ENCODE assay signal across 9 cellular contexts in genomic region chr1:32273389-32274208, GRCh38. TPM values are rescaled to one million over a fixed set of nuclear protein-coding genes. Genes with fewer than 3 reads are reported as not detected.
DNase-seq lines count a peak whose midpoint lies in the region; ATAC-seq, FAIRE-seq and TF ChIP-seq lines count a peak whose summit lies in the region.
"Had no signal": no experiment of that assay in that cellular context is flagged by ENCODE, and none has a peak within 500 bp of the region (broad histone marks: within the 10 kb centered on the region; RNA-seq: fewer than 3 reads in every experiment).

No MANE protein-coding gene starts in this region.

- no peak overlapping the region; a peak in 1 of 4 replicates for H3K9ac ChIP-seq in K562 (ENCODE audit: insufficient read depth in 1 of 2, low read depth in 2 of 2, low read length in 2 of 2)

- peak overlapping the region; percentile 73 to 96 (median 92) for H3K27ac Mint-ChIP-seq in IgD-negative memory B cell
- H3K27ac Mint-ChIP-seq in T-helper 1 cell treated with Interleukin-12 subunit alpha and Interleukin-12 subunit beta and Interleukin-4 antibody, amounts not matched to agents 30 μg/mL and 1 μg/mL, for 36 hours: peak overlapping the region; percentile 86

- H3K79me2 ChIP-seq in K562 (ENCODE audit: control insufficient read depth, insufficient read depth, low read length): no peaks in the 10 kb centered on the region

- no peak overlapping the region for H3K27ac ChIP-seq in K562 (ENCODE audit: extremely low read depth, low read depth, low read length)

- H3K4me1 ChIP-seq in K562 (replicated peaks in 1 of 2; ENCODE audit: control insufficient read depth in 2 of 2, insufficient read depth in 2 of 2, low read length in 2 of 2): peaks cover 8 to 34% of the 10 kb centered on the region in 2 experiments; a peak in 4 of 5 replicates

- intact Hi-C loops in K562 (cut with micrococcal nuclease) (no loop called here), head of caudate nucleus (cut with DNase I) (no loop called here)

- TF ChIP-seq EP300 in K562 (IDR thresholded peaks at IDR 0.05; ENCODE audit: low read length): no peak

- no peaks in the 10 kb centered on the region for H3K9me3 ChIP-seq in K562 (replicated peaks; ENCODE audit: control insufficient read depth, insufficient read depth, low read depth, low read length)

- H2AFZ ChIP-seq in K562 (ENCODE audit: low read depth, low read length): 0 out of 2 replicates have a peak overlapping the region, but pooled peaks have one; percentile 7

- ATAC-seq in K562 (peak; percentile 69), HG03159 (IDR thresholded peaks at IDR 0.05; ENCODE audit: unreplicated experiment) (no peak), HG03571 (IDR thresholded peaks at IDR 0.05; ENCODE audit: unreplicated experiment) (no peak)

- DNase-seq in K562 (ENCODE audit: extremely low read depth in 1 of 4, low spot score in 3 of 4) (peak in 3 of 4 experiments; percentile 38 to 70 (median 69)), NCI-H2171 (lab: John Stamatoyannopoulos, UW) (no peak), head of caudate nucleus (no peak)
- peak; percentile 62 to 81 for DNase-seq in stimulated activated CD4-positive, alpha-beta T cell treated with anti-CD3 and anti-CD28 coated beads, Interleukin-1b, Interleukin-23, amount 100 ng/mL, for 4 hours (ENCODE audit: low read depth in 2 of 2)

- no peak for TF ChIP-seq POLR2A in K562 (conservative IDR thresholded peaks at IDR 0.05)

- H3K36me3 ChIP-seq in K562 (ENCODE audit: control insufficient read depth, insufficient read depth, low read length): no peaks in the 10 kb centered on the region

- no TSS peak for BruUV-seq in K562 (replicated peaks; lab: Mats Ljungman, UMichigan)

- WGBS in K562 (ENCODE audit: insufficient coverage, low coverage, missing lambda C conversion rate): 14% methylated on average over 10 of the region's 10 CpGs

- peaks cover 4% of the 10 kb centered on the region for H3K27me3 Mint-ChIP-seq in IgD-negative memory B cell
- no peaks in the 10 kb centered on the region for H3K27me3 Mint-ChIP-seq in T-helper 1 cell treated with Interleukin-12 subunit alpha and Interleukin-12 subunit beta and Interleukin-4 antibody, amounts not matched to agents 30 μg/mL and 1 μg/mL, for 36 hours (ENCODE audit: low read depth)

- H3K4me3 ChIP-seq in K562: no peak overlapping the region

- H3K4me2 ChIP-seq in K562 (ENCODE audit: insufficient read depth, low read length): no peak overlapping the region

- H3K9me3 Mint-ChIP-seq in IgD-negative memory B cell: no peaks in the 10 kb centered on the region
- no peaks in the 10 kb centered on the region for H3K9me3 Mint-ChIP-seq in T-helper 1 cell treated with Interleukin-12 subunit alpha and Interleukin-12 subunit beta and Interleukin-4 antibody, amounts not matched to agents 30 μg/mL and 1 μg/mL, for 36 hours

- H3K36me3 Mint-ChIP-seq in IgD-negative memory B cell: peaks cover 4% of the 10 kb centered on the region
- H3K36me3 Mint-ChIP-seq in T-helper 1 cell treated with Interleukin-12 subunit alpha and Interleukin-12 subunit beta and Interleukin-4 antibody, amounts not matched to agents 30 μg/mL and 1 μg/mL, for 36 hours (ENCODE audit: low read depth): peaks cover 50% of the 10 kb centered on the region

- TF ChIP-seq RAD21 in K562 (CRISPR knock-in tag; conservative IDR thresholded peaks at IDR 0.05 in 1 of 2, IDR thresholded peaks at IDR 0.05 in 1 of 2): no peak

- CTCF ChIA-PET in K562 (lab: Yijun Ruan, JAX; ENCODE audit: low intra/inter-chr PET ratio): no interaction called here

- peak overlapping the region in 3 of 4 donors; percentile 21 to 90 (median 81) for H3K4me3 Mint-ChIP-seq in IgD-negative memory B cell
- H3K4me3 Mint-ChIP-seq in T-helper 1 cell treated with Interleukin-12 subunit alpha and Interleukin-12 subunit beta and Interleukin-4 antibody, amounts not matched to agents 30 μg/mL and 1 μg/mL, for 36 hours: peak overlapping the region; percentile 58

- peaks cover 0 to 13% of the 10 kb centered on the region in 2 experiments; a peak in 2 of 5 replicates for H3K27me3 ChIP-seq in K562 (ENCODE audit: control insufficient read depth in 2 of 2, insufficient read depth in 2 of 2, low read length in 2 of 2)

- POLR2A ChIA-PET in K562 (lab: Yijun Ruan, JAX): interaction anchor here (0.6 to 0.9 kb wide), 2 partner anchors 13 to 91 kb away, joined by 3 read pairs; no protein-coding TSS in a partner anchor

- H3K9me1 ChIP-seq in K562 (ENCODE audit: control insufficient read depth, insufficient read depth, low read length): no peaks in the 10 kb centered on the region

- no peak for TF ChIP-seq CTCF in K562 (IDR thresholded peaks at IDR 0.05 in 2 of 3, conservative IDR thresholded peaks at IDR 0.05 in 1 of 3; ENCODE audit: insufficient read depth in 2 of 3, low read depth in 1 of 3, low read length in 3 of 3)

- FAIRE-seq in K562 (lab: Jason Lieb, UNC): no peak

- peaks cover 10 to 20% (median 19%) of the 10 kb centered on the region in 3 donors for H3K4me1 Mint-ChIP-seq in IgD-negative memory B cell
- peaks cover 46% of the 10 kb centered on the region for H3K4me1 Mint-ChIP-seq in T-helper 1 cell treated with Interleukin-12 subunit alpha and Interleukin-12 subunit beta and Interleukin-4 antibody, amounts not matched to agents 30 μg/mL and 1 μg/mL, for 36 hours (ENCODE audit: low read depth)

- no peaks in the 10 kb centered on the region for H4K20me1 ChIP-seq in K562 (replicated peaks; ENCODE audit: control insufficient read depth, insufficient read depth, low read length)

- in situ Hi-C loops in K562 (cut with MboI): no loop called here

RNA-seq across cellular contexts. Expression of gene HDAC1, which starts 18.3 kb away (rescaled TPM):
- 183 TPM for polyA plus RNA-seq in IgD-negative memory B cell
- 321 and 515 TPM in 2 replicates for total RNA-seq in K562 (2011; cell fraction: chromatin; rRNA removed; ENCODE audit: low replicate concordance)
- 309 and 314 TPM in 2 replicates for total RNA-seq in K562 (2011; cell fraction: nucleolus; rRNA removed)
- total RNA-seq in K562 (2011; cell fraction: nucleoplasm; rRNA removed): 269 and 306 TPM in 2 replicates
- 169 and 182 TPM in 2 replicates for total RNA-seq in K562 (2014; rRNA removed)
- total RNA-seq in K562 (2014; rRNA removed; fragmentation: Illumina TruSeq; extraction: Trizol): 193 and 197 TPM in 2 replicates
- 169 and 180 TPM in 2 replicates for total RNA-seq in K562 (2015; rRNA removed; fragmentation: Illumina TruSeq; extraction: Trizol)
- total RNA-seq in K562 (2021): 182 and 185 TPM in 2 replicates
- polyA plus RNA-seq in K562 (2011; rRNA removed): 384 and 397 TPM in 2 replicates
- 176 and 327 TPM in 2 replicates for polyA plus RNA-seq in K562 (2011; cell fraction: cytosol; rRNA removed)
- polyA plus RNA-seq in K562 (2011; cell fraction: nucleus; rRNA removed): 496 and 637 TPM in 2 replicates
- 225 and 429 TPM in 2 replicates for polyA plus RNA-seq in K562 (2012)
- 213 and 224 TPM in 2 replicates for polyA plus RNA-seq in K562 (2014; fragmentation: Illumina TruSeq; extraction: Trizol)
- 100 to 1,000 TPM; 183 to 205 TPM for polyA plus RNA-seq in K562 (2014; fragmentation: Nextera tagmentation; extraction: Ambion mirVana)
- polyA plus RNA-seq in K562 (2014; rRNA removed): 210 and 239 TPM in 2 replicates
- polyA minus RNA-seq in K562 (2011; rRNA and poly(A)+ RNA removed): 318 and 361 TPM in 2 replicates
- 89.8 and 90.4 TPM in 2 replicates for polyA minus RNA-seq in K562 (2011; cell fraction: cytosol; rRNA and poly(A)+ RNA removed)
- polyA minus RNA-seq in K562 (2011; cell fraction: nucleus; rRNA and poly(A)+ RNA removed): 144 and 207 TPM in 2 replicates

RNA-seq across cellular contexts. Expression of gene LCK, which starts 22.5 kb away (rescaled TPM):
- polyA plus RNA-seq in IgD-negative memory B cell (80.5 TPM), K562 (2011; rRNA removed) (not detected in 2 replicates), K562 (2014; fragmentation: Illumina TruSeq; extraction: Trizol) (0.04 TPM in 1 of 2 replicates, not detected in the other), K562 (2014; fragmentation: Nextera tagmentation; extraction: Ambion mirVana) (not detected), K562 (2014; rRNA removed) (0.13 TPM in 1 of 2 replicates, not detected in the other)
- not detected in 2 replicates for total RNA-seq in K562 (2011; cell fraction: chromatin; rRNA removed; ENCODE audit: low replicate concordance)
- not detected in 2 replicates for total RNA-seq in K562 (2011; cell fraction: nucleolus; rRNA removed)
- total RNA-seq in K562 (2011; cell fraction: nucleoplasm; rRNA removed): 0.81 TPM in 1 of 2 replicates, not detected in the other
- total RNA-seq in K562 (2014; rRNA removed) (0.08 TPM in 1 of 2 replicates, not detected in the other), K562 (2014; rRNA removed; fragmentation: Illumina TruSeq; extraction: Trizol) (0.13 TPM in 1 of 2 replicates, not detected in the other), K562 (2015; rRNA removed; fragmentation: Illumina TruSeq; extraction: Trizol) (not detected in 2 replicates), K562 (2021) (0.38 and 0.47 TPM in 2 replicates)
- polyA plus RNA-seq in K562 (2011; cell fraction: cytosol; rRNA removed): not detected in 2 replicates
- 0.41 TPM in 1 of 2 replicates, not detected in the other for polyA plus RNA-seq in K562 (2011; cell fraction: nucleus; rRNA removed)
- not detected in 2 replicates for polyA plus RNA-seq in K562 (2012)
- not detected in 2 replicates for polyA minus RNA-seq in K562 (2011; rRNA and poly(A)+ RNA removed)
- polyA minus RNA-seq in K562 (2011; cell fraction: cytosol; rRNA and poly(A)+ RNA removed): not detected in 2 replicates
- not detected in 2 replicates for polyA minus RNA-seq in K562 (2011; cell fraction: nucleus; rRNA and poly(A)+ RNA removed)
- total RNA-seq: NCI-H460 had no signal

RNA-seq across cellular contexts. Expression of gene FAM167B, which starts 26.6 kb away (rescaled TPM):
- polyA plus RNA-seq in IgD-negative memory B cell (not detected), K562 (2011; rRNA removed) (not detected in 2 replicates), K562 (2014; fragmentation: Illumina TruSeq; extraction: Trizol) (not detected in 2 replicates), K562 (2014; fragmentation: Nextera tagmentation; extraction: Ambion mirVana) (not detected), K562 (2014; rRNA removed) (not detected in 2 replicates)
- total RNA-seq in K562 (2011; cell fraction: chromatin; rRNA removed; ENCODE audit: low replicate concordance): not detected in 2 replicates
- total RNA-seq in K562 (2011; cell fraction: nucleolus; rRNA removed): 0.33 TPM in 1 of 2 replicates, not detected in the other
- not detected in 2 replicates for total RNA-seq in K562 (2011; cell fraction: nucleoplasm; rRNA removed)
- total RNA-seq in K562 (2014; rRNA removed) (not detected in 2 replicates), K562 (2014; rRNA removed; fragmentation: Illumina TruSeq; extraction: Trizol) (not detected in 2 replicates), K562 (2015; rRNA removed; fragmentation: Illumina TruSeq; extraction: Trizol) (not detected in 2 replicates), K562 (2021) (not detected in 2 replicates)
- polyA plus RNA-seq in K562 (2011; cell fraction: cytosol; rRNA removed): not detected in 2 replicates
- not detected in 2 replicates for polyA plus RNA-seq in K562 (2011; cell fraction: nucleus; rRNA removed)
- not detected in 2 replicates for polyA plus RNA-seq in K562 (2012)
- polyA minus RNA-seq in K562 (2011; rRNA and poly(A)+ RNA removed): not detected in 2 replicates
- polyA minus RNA-seq in K562 (2011; cell fraction: cytosol; rRNA and poly(A)+ RNA removed): not detected in 2 replicates
- polyA minus RNA-seq in K562 (2011; cell fraction: nucleus; rRNA and poly(A)+ RNA removed): not detected in 2 replicates
- total RNA-seq: NCI-H460 had no signal

RNA-seq across cellular contexts. Expression of gene EIF3I, which starts 51.4 kb away (rescaled TPM):
- polyA plus RNA-seq in IgD-negative memory B cell (154 TPM), K562 (2011; rRNA removed) (527 and 635 TPM in 2 replicates), K562 (2014; fragmentation: Illumina TruSeq; extraction: Trizol) (942 and 1,045 TPM in 2 replicates), K562 (2014; fragmentation: Nextera tagmentation; extraction: Ambion mirVana) (1,000 to 10,000 TPM; 1,337 to 1,526 TPM), K562 (2014; rRNA removed) (477 and 567 TPM in 2 replicates)
- 50.6 and 100.0 TPM in 2 replicates for total RNA-seq in K562 (2011; cell fraction: chromatin; rRNA removed; ENCODE audit: low replicate concordance)
- 121 and 134 TPM in 2 replicates for total RNA-seq in K562 (2011; cell fraction: nucleolus; rRNA removed)
- 115 and 118 TPM in 2 replicates for total RNA-seq in K562 (2011; cell fraction: nucleoplasm; rRNA removed)
- total RNA-seq in K562 (2014; rRNA removed) (472 and 537 TPM in 2 replicates), K562 (2014; rRNA removed; fragmentation: Illumina TruSeq; extraction: Trizol) (678 and 704 TPM in 2 replicates), K562 (2015; rRNA removed; fragmentation: Illumina TruSeq; extraction: Trizol) (535 and 541 TPM in 2 replicates), K562 (2021) (383 and 414 TPM in 2 replicates)
- polyA plus RNA-seq in K562 (2011; cell fraction: cytosol; rRNA removed): 872 and 984 TPM in 2 replicates
- 91.5 and 111 TPM in 2 replicates for polyA plus RNA-seq in K562 (2011; cell fraction: nucleus; rRNA removed)
- polyA plus RNA-seq in K562 (2012): 448 and 511 TPM in 2 replicates
- polyA minus RNA-seq in K562 (2011; rRNA and poly(A)+ RNA removed): 821 and 928 TPM in 2 replicates
- polyA minus RNA-seq in K562 (2011; cell fraction: cytosol; rRNA and poly(A)+ RNA removed): 319 and 347 TPM in 2 replicates
- polyA minus RNA-seq in K562 (2011; cell fraction: nucleus; rRNA and poly(A)+ RNA removed): 68.9 and 81.6 TPM in 2 replicates

RNA-seq across cellular contexts. Expression of gene TMEM234, which starts 51.4 kb away (rescaled TPM):
- polyA plus RNA-seq in IgD-negative memory B cell: 7.2 TPM
- total RNA-seq in K562 (2011; cell fraction: chromatin; rRNA removed; ENCODE audit: low replicate concordance): 56.9 and 137 TPM in 2 replicates
- 60.9 and 62.4 TPM in 2 replicates for total RNA-seq in K562 (2011; cell fraction: nucleolus; rRNA removed)
- total RNA-seq in K562 (2011; cell fraction: nucleoplasm; rRNA removed): 56.3 and 58.4 TPM in 2 replicates
- total RNA-seq in K562 (2014; rRNA removed): 5.0 and 8.6 TPM in 2 replicates
- total RNA-seq in K562 (2014; rRNA removed; fragmentation: Illumina TruSeq; extraction: Trizol): 8.3 and 8.4 TPM in 2 replicates
- total RNA-seq in K562 (2015; rRNA removed; fragmentation: Illumina TruSeq; extraction: Trizol): 7.6 and 7.8 TPM in 2 replicates
- total RNA-seq in K562 (2021): 12.1 and 14.1 TPM in 2 replicates
- 7.7 and 9.0 TPM in 2 replicates for polyA plus RNA-seq in K562 (2011; rRNA removed)
- 8.2 and 9.2 TPM in 2 replicates for polyA plus RNA-seq in K562 (2011; cell fraction: cytosol; rRNA removed)
- polyA plus RNA-seq in K562 (2011; cell fraction: nucleus; rRNA removed): 47.7 and 56.1 TPM in 2 replicates
- 13.3 and 20.9 TPM in 2 replicates for polyA plus RNA-seq in K562 (2012)
- polyA plus RNA-seq in K562 (2014; fragmentation: Illumina TruSeq; extraction: Trizol): 7.2 and 7.3 TPM in 2 replicates
- polyA plus RNA-seq in K562 (2014; fragmentation: Nextera tagmentation; extraction: Ambion mirVana): 1 to 10 TPM; 6.2 to 6.8 TPM
- polyA plus RNA-seq in K562 (2014; rRNA removed): 10.4 and 12.9 TPM in 2 replicates
- polyA minus RNA-seq in K562 (2011; rRNA and poly(A)+ RNA removed): 13.7 and 15.3 TPM in 2 replicates
- 4.9 and 6.8 TPM in 2 replicates for polyA minus RNA-seq in K562 (2011; cell fraction: cytosol; rRNA and poly(A)+ RNA removed)
- polyA minus RNA-seq in K562 (2011; cell fraction: nucleus; rRNA and poly(A)+ RNA removed): 20.2 and 22.9 TPM in 2 replicates

Comparison
In these comparisons a context has a peak if more than half of its experiments do, and no peak if none do; other contexts are left out.
1. DNase-seq: peak in K562 (3 of 4) and stimulated activated CD4-positive, alpha-beta T cell treated with anti-CD3 and anti-CD28 coated beads, Interleukin-1b, Interleukin-23, amount 100 ng/mL, for 4 hours (2 of 2); none in NCI-H2171 (single experiment) and head of caudate nucleus (0 of 42).
2. RNA of gene LCK, which starts 22.5 kb away (polyA plus RNA-seq): 80.5 TPM in IgD-negative memory B cell (single experiment); 0.04 to 0.41 TPM in K562; every median in the first group is over 10 times any median in the second.